In the genomic region with DNA sequence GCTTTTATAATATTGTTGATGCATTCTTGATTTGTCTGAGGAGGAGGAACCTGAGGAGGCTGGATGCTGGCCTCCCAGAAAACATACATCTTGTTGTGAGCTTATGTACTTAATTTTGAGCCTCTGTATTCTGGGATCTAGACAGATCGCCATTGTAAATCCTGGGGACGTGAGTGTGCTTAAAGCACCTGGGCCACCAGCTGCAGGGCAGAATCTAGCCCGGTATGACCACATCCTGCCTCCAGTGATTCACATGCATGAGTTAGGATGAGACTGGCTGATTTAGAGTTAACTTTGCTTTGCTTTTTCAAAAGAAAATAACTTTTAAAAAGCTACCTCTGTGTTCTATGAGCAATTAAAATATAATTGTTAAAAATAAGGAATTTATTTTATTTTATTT, we compare ENCODE assay signal across 7 cellular contexts.
DNase-seq lines count a peak whose midpoint lies in the region; ATAC-seq, FAIRE-seq and TF ChIP-seq lines count a peak whose summit lies in the region.
"Not testable (repeated sequence)": the region's sequence is repeated elsewhere in the genome, so short reads cannot be mapped to it uniquely, and the experiment has no call there.

No MANE protein-coding gene starts in this region.

- peak; percentile 92 for ATAC-seq in DND-41 (ENCODE audit: insufficient read depth, low read depth)
- ATAC-seq in PC-3: peak; percentile 45; the same call in 1 of the 2 replicates

- not testable (repeated sequence) for H4K20me1 ChIP-seq in DND-41 (ENCODE audit: insufficient read depth, low read length); MM.1S (ENCODE audit: insufficient read depth, low read length); PC-3 (ENCODE audit: low read length)

- not testable (repeated sequence) for H3K36me3 ChIP-seq in DND-41 (ENCODE audit: insufficient read depth, low read length); MM.1S (replicated peaks; ENCODE audit: insufficient read depth, low read length); PC-3 (ENCODE audit: low read depth, low read length)

- not testable (repeated sequence) for TF ChIP-seq CTCF in DND-41 (IDR thresholded peaks at IDR 0.05; ENCODE audit: borderline replicate concordance, extremely low read depth, low read length, poor library complexity, severe bottlenecking); MM.1S (IDR thresholded peaks at IDR 0.05; ENCODE audit: low read length); PC-3 (conservative IDR thresholded peaks at IDR 0.05; ENCODE audit: low read depth, low read length)

- H3K4me1 ChIP-seq in DND-41 (ENCODE audit: insufficient read depth, low read length): peaks cover 23% of the 10 kb centered on the region
- H3K4me1 ChIP-seq in MM.1S (ENCODE audit: low read length); PC-3 (ENCODE audit: insufficient read depth, low read length): not testable (repeated sequence)

- not testable (repeated sequence) for H3K4me3 ChIP-seq in DND-41 (ENCODE audit: low read depth in 1 of 2, low read length in 2 of 2); MM.1S (ENCODE audit: low read length); PC-3 (ENCODE audit: low read length)

- CTCF ChIA-PET in PC-3 (lab: Charles Lee): not testable (repeated sequence)

- POLR2A ChIA-PET in PC-3 (lab: Charles Lee; ENCODE audit: unreplicated experiment): not testable (repeated sequence)

- not testable (repeated sequence) for H2AFZ ChIP-seq in DND-41 (ENCODE audit: low read depth, low read length); MM.1S (ENCODE audit: low read length); PC-3 (ENCODE audit: low read length)

- peak overlapping the region; percentile 22; the same call in 1 of the 2 replicates for H3K4me2 ChIP-seq in DND-41 (ENCODE audit: insufficient read depth, low read length)
- not testable (repeated sequence) for H3K4me2 ChIP-seq in MM.1S (ENCODE audit: low read depth, low read length); PC-3 (ENCODE audit: low read length)

- DNase-seq in DND-41 (peak; percentile 77), HT1080 (ENCODE audit: low read depth) (peak; percentile 48), MM.1S (peak; percentile 25), PC-3 (peak; percentile 37), SK-MEL-5 (ENCODE audit: low read depth, low spot score) (peak; percentile 1), urothelium cell line (ENCODE audit: low spot score) (peak; percentile 0)
- DNase-seq in GM18507 (ENCODE audit: extremely low spot score, insufficient read length, low read depth): not testable (repeated sequence)

- peak; percentile 9 for FAIRE-seq in GM18507 (lab: Jason Lieb, UNC)
- not testable (repeated sequence) for FAIRE-seq in urothelium cell line (lab: Jason Lieb, UNC)

- in situ Hi-C loops in SK-MEL-5 (cut with HindIII; ENCODE audit: low pct_unique_long_range_greater_than_20kb, low sequenced_read_pairs): not testable (repeated sequence)

- not testable (repeated sequence) for H3K9me3 ChIP-seq in DND-41 (ENCODE audit: insufficient read depth, low read length, severe bottlenecking); MM.1S (replicated peaks; ENCODE audit: insufficient read depth, low read length); PC-3 (ENCODE audit: low read length)

- not testable (repeated sequence) for H3K27me3 ChIP-seq in DND-41 (ENCODE audit: insufficient read depth, low read length, poor library complexity); MM.1S (replicated peaks; ENCODE audit: insufficient read depth, low read length); PC-3 (ENCODE audit: low read length)

- H3K79me2 ChIP-seq in DND-41 (ENCODE audit: insufficient read depth, low read length); MM.1S (ENCODE audit: low read length); PC-3 (ENCODE audit: low read length): not testable (repeated sequence)

- peak overlapping the region; percentile 70 for H3K27ac ChIP-seq in DND-41 (ENCODE audit: low read length)
- H3K27ac ChIP-seq in MM.1S (ENCODE audit: low read length); PC-3 (ENCODE audit: low read length): not testable (repeated sequence)

- intact Hi-C loops in PC-3 (cut with micrococcal nuclease): not testable (repeated sequence)

- not testable (repeated sequence) for BruUV-seq in PC-3 (replicated peaks; lab: Mats Ljungman, UMichigan)

- H3K9me2 ChIP-seq in MM.1S (replicated peaks; ENCODE audit: insufficient read depth, low read length); PC-3 (replicated peaks; ENCODE audit: low read length): not testable (repeated sequence)

- not testable (repeated sequence) for H3F3A ChIP-seq in MM.1S (ENCODE audit: insufficient read depth, low read length); PC-3 (ENCODE audit: low read length, unreplicated experiment)

- H3K9ac ChIP-seq in DND-41 (ENCODE audit: low read depth, low read length): peak overlapping the region; percentile 28; the same call in 1 of the 2 replicates
- H3K9ac ChIP-seq in MM.1S (ENCODE audit: low read length); PC-3 (ENCODE audit: low read length): not testable (repeated sequence)
